In genomic region chr1:229784834-229785233, GRCh38 we compare ENCODE assay signal across 29 cellular contexts.
"Had no signal": no experiment of that assay in that cellular context is flagged by ENCODE, and none has a peak within 500 bp of the region (broad histone marks: within the 10 kb centered on the region; RNA-seq: fewer than 3 reads in every experiment).

No MANE protein-coding gene starts in this region.

- FAIRE-seq: TTC549 had no signal

- H3K4me3 ChIP-seq: breast epithelium, SK-N-MC had no signal

- H3K9me3 ChIP-seq: breast epithelium had no signal

- H3K9me3 Mint-ChIP-seq: activated T-cell treated with anti-CD3 and anti-CD28 coated beads, Interleukin-2, amount 50 U/mL, for 4 hours had no signal

- H3K27me3 ChIP-seq: breast epithelium had no signal

- H3K4me1 ChIP-seq: breast epithelium had no signal

- H3K36me3 ChIP-seq: breast epithelium had no signal

- ATAC-seq: activated T-cell treated with anti-CD3 and anti-CD28 coated beads, Interleukin-2, amount 50 U/mL, for 4 hours; Panc1; Right ventricle myocardium inferior; T-cell had no signal

- H3K27ac ChIP-seq: breast epithelium, SK-N-MC had no signal

- DNase-seq: activated B cell treated with CpG ODN at 0.5 μM for 24 hours; activated CD4-positive, alpha-beta memory T cell treated with anti-CD3 and anti-CD28 coated beads for 36 hours; activated CD4-positive, alpha-beta T cell treated with anti-CD3 and anti-CD28 coated beads for 1 hour; activated CD4-positive, alpha-beta T cell treated with anti-CD3 and anti-CD28 coated beads, Interleukin-2, amount 10 ng/mL, durations not matched to agents 7 days and 5 days; activated CD8-positive, alpha-beta memory T cell treated with anti-CD3 and anti-CD28 coated beads for 24 hours; activated gamma-delta T cell treated with Interleukin-2 at 50 U/mL for 16 hours; activated naive CD4-positive, alpha-beta T cell treated with anti-CD3 and anti-CD28 coated beads, Interleukin-2, amount 10 ng/mL, durations not matched to agents 7 days and 5 days; activated naive CD8-positive, alpha-beta T cell treated with anti-CD3 and anti-CD28 coated beads for 36 hours; activated T-cell treated with anti-CD3 and anti-CD28 coated beads, Interleukin-2, amount 50 U/mL, for 4 hours; caudate nucleus; Karpas-422; MM.1S; NCI-H1105; NCI-H1436; NCI-H1694 treated with DMSO at 0.1 percent for 48 hours; NCI-H2029 treated with DMSO at 0.1 percent for 48 hours; NCI-H345; NCI-H510A; NCI-H526 treated with DMSO at 0.1 percent for 48 hours; NCI-H82; RPMI8226; T-cell; T-helper 2 cell; T1000 had no signal

- H3K4me3 Mint-ChIP-seq: activated B cell treated with CpG ODN at 0.5 μM for 24 hours; activated CD4-positive, alpha-beta memory T cell treated with anti-CD3 and anti-CD28 coated beads for 36 hours; activated CD4-positive, alpha-beta T cell treated with anti-CD3 and anti-CD28 coated beads, Interleukin-2, amount 10 ng/mL, durations not matched to agents 7 days and 5 days; activated naive CD4-positive, alpha-beta T cell treated with anti-CD3 and anti-CD28 coated beads, Interleukin-2, amount 10 ng/mL, durations not matched to agents 7 days and 5 days; activated naive CD8-positive, alpha-beta T cell treated with anti-CD3 and anti-CD28 coated beads for 36 hours; activated T-cell treated with anti-CD3 and anti-CD28 coated beads, Interleukin-2, amount 50 U/mL, for 4 hours; T-cell had no signal

- H3K4me1 Mint-ChIP-seq: activated B cell treated with CpG ODN at 0.5 μM for 24 hours; activated CD4-positive, alpha-beta T cell treated with anti-CD3 and anti-CD28 coated beads, Interleukin-2, amount 10 ng/mL, durations not matched to agents 7 days and 5 days; activated naive CD4-positive, alpha-beta T cell treated with anti-CD3 and anti-CD28 coated beads, Interleukin-2, amount 10 ng/mL, durations not matched to agents 7 days and 5 days; activated naive CD8-positive, alpha-beta T cell treated with anti-CD3 and anti-CD28 coated beads for 36 hours; T-cell had no signal

- H3K36me3 Mint-ChIP-seq: activated CD4-positive, alpha-beta memory T cell treated with anti-CD3 and anti-CD28 coated beads for 36 hours; activated naive CD4-positive, alpha-beta T cell treated with anti-CD3 and anti-CD28 coated beads, Interleukin-2, amount 10 ng/mL, durations not matched to agents 7 days and 5 days; activated naive CD8-positive, alpha-beta T cell treated with anti-CD3 and anti-CD28 coated beads for 36 hours; T-cell had no signal

- H3K27ac Mint-ChIP-seq: activated B cell treated with CpG ODN at 0.5 μM for 24 hours; activated CD4-positive, alpha-beta memory T cell treated with anti-CD3 and anti-CD28 coated beads for 36 hours; activated CD4-positive, alpha-beta T cell treated with anti-CD3 and anti-CD28 coated beads, Interleukin-2, amount 10 ng/mL, durations not matched to agents 7 days and 5 days; activated naive CD4-positive, alpha-beta T cell treated with anti-CD3 and anti-CD28 coated beads, Interleukin-2, amount 10 ng/mL, durations not matched to agents 7 days and 5 days; activated naive CD8-positive, alpha-beta T cell treated with anti-CD3 and anti-CD28 coated beads for 36 hours; T-cell had no signal

- H3K27me3 Mint-ChIP-seq: activated naive CD8-positive, alpha-beta T cell treated with anti-CD3 and anti-CD28 coated beads for 36 hours had no signal
